Comparison of ENCODE assay signal across 27 cellular contexts in genomic region chr6:91751496-91751895, GRCh38.
"Had no signal": no experiment of that assay in that cellular context is flagged by ENCODE, and none has a peak within 500 bp of the region (broad histone marks: within the 10 kb centered on the region; RNA-seq: fewer than 3 reads in every experiment).

No MANE protein-coding gene starts in this region.

- DNase-seq: activated CD4-positive, alpha-beta T cell treated with anti-CD3 and anti-CD28 coated beads for 48 hours; activated CD4-positive, alpha-beta T cell treated with anti-CD3 and anti-CD28 coated beads, Interleukin-2, amount 50 U/mL, for 4 hours; activated CD4-positive, CD25-positive, alpha-beta regulatory T cell treated with anti-CD3 and anti-CD28 coated beads, Interleukin-2, amount 50 U/mL, for 72 hours; activated CD8-positive, alpha-beta memory T cell treated with anti-CD3 and anti-CD28 coated beads, Interleukin-2, amount 50 U/mL, for 48 hours; activated CD8-positive, alpha-beta T cell treated with anti-CD3 and anti-CD28 coated beads, Interleukin-2, amount 10 ng/mL, durations not matched to agents 7 days and 5 days; activated effector memory CD4-positive, alpha-beta T cell treated with anti-CD3 and anti-CD28 coated beads, Interleukin-2, amount 50 U/mL, for 16 hours; activated naive CD4-positive, alpha-beta T cell treated with Interleukin-2 at 50 U/mL for 16 hours; activated naive CD8-positive, alpha-beta T cell treated with anti-CD3 and anti-CD28 coated beads, Interleukin-2, amount 50 U/mL, for 24 hours; activated T-cell treated with anti-CD3 and anti-CD28 coated beads, Interleukin-2, amount 50 U/mL, for 24 hours; amniotic stem cell; body of pancreas; Kasumi-1; KBM-7; NCI-H1048; NCI-H1694; NCI-H2029 treated with DMSO at 0.1 percent for 48 hours; NCI-H446 treated with DMSO at 0.1 percent for 48 hours; NCI-H524 treated with DMSO at 0.1 percent for 48 hours; NK-92 treated with Interleukin-12 subunit alpha and Interleukin-12 subunit beta, amount 100 ng/mL, for 24 hours; Peyer's patch; SHP77; T-helper 17 cell; T-helper 9 cell had no signal

- H3K27me3 ChIP-seq: ascending aorta, body of pancreas, Peyer's patch, SJSA1 had no signal

- ATAC-seq: activated CD8-positive, alpha-beta T cell treated with anti-CD3 and anti-CD28 coated beads, Interleukin-2, amount 10 ng/mL, durations not matched to agents 7 days and 5 days; activated naive CD4-positive, alpha-beta T cell treated with anti-CD3 and anti-CD28 coated beads, Interleukin-2, amount 50 U/mL, for 72 hours; activated naive CD8-positive, alpha-beta T cell treated with anti-CD3 and anti-CD28 coated beads, Interleukin-2, amount 50 U/mL, for 24 hours; body of pancreas; T-helper 17 cell; WTC11 had no signal

- H3K4me3 ChIP-seq: ascending aorta, body of pancreas, Peyer's patch, SJSA1 had no signal

- H3K36me3 ChIP-seq: ascending aorta, Peyer's patch, SJSA1 had no signal
